Comparison of ENCODE assay signal across 11 cellular contexts in the genomic region with DNA sequence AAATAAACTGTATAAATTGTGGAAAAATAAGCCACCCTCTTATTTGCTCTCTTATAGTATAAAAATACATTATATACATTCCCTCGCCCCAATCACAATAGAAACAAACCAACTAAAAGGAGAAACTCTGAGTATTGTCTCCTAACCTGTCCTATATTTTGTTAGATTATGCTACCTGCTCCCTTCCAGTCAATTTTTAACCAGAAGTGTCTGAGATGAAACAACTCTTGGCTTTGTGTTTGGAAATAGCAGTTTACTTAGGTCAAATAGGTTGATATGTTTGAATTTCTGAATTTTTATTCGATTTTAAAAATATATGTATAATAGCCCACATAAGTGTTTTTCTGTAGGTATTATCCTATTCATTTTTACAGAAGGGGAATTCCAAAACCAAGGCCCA.
"Had no signal": no experiment of that assay in that cellular context is flagged by ENCODE, and none has a peak within 500 bp of the region (broad histone marks: within the 10 kb centered on the region; RNA-seq: fewer than 3 reads in every experiment).

No MANE protein-coding gene starts in this region.

- H3K4me3 ChIP-seq: GM23248, GM23338, HAP-1 had no signal

- DNase-seq: GM23248, GOT3, H7, H9, HCEC 1CT, HFFc6 had no signal

- H3K9me3 ChIP-seq: HAP-1 had no signal

- H3K9ac ChIP-seq: GM23248 had no signal

- FAIRE-seq: H1, H54 had no signal

- H3K27ac ChIP-seq: GM23248 had no signal

- ATAC-seq: GM23338, HCT116 had no signal

- H3K4me2 ChIP-seq: GM23338 had no signal

- H3K4me1 ChIP-seq: HAP-1 had no signal

- H3K36me3 ChIP-seq: HAP-1 had no signal

- H2AFZ ChIP-seq: GM23248, GM23338 had no signal
